In genomic region chr16:2814757-2815298, GRCh38 we compare ENCODE assay signal across 19 cellular contexts. TPM values are rescaled to one million over a fixed set of nuclear protein-coding genes. Genes with fewer than 3 reads are reported as not detected.
DNase-seq lines count a peak whose midpoint lies in the region; ATAC-seq and TF ChIP-seq lines count a peak whose summit lies in the region.
"Had no signal": no experiment of that assay in that cellular context is flagged by ENCODE, and none has a peak within 500 bp of the region (broad histone marks: within the 10 kb centered on the region; RNA-seq: fewer than 3 reads in every experiment).

No MANE protein-coding gene starts in this region.

- H3K9ac ChIP-seq in neural progenitor cell, result no peak overlapping the region

- no peaks in the 10 kb centered on the region for H3K27me3 ChIP-seq in neural progenitor cell
- peaks cover 19% of the 10 kb centered on the region for H3K27me3 ChIP-seq in upper lobe of right lung
- H3K27me3 ChIP-seq in WERI-Rb-1 (ENCODE audit: insufficient read depth, low read depth, severe bottlenecking), result no peaks in the 10 kb centered on the region

- TF ChIP-seq CTCF in chondrocyte (IDR thresholded peaks at IDR 0.05), result no peak
- no peak for TF ChIP-seq CTCF in neural progenitor cell (IDR thresholded peaks at IDR 0.05)
- no peak for TF ChIP-seq CTCF in upper lobe of right lung (IDR thresholded peaks at IDR 0.05)
- no peak for TF ChIP-seq CTCF in WERI-Rb-1 (IDR thresholded peaks at IDR 0.05; ENCODE audit: low read depth, low read length)

- intact Hi-C loops in upper lobe of right lung (cut with DNase I), result no loop called here

- peaks cover 33% of the 10 kb centered on the region for H3K27me3 Mint-ChIP-seq in chondrocyte (ENCODE audit: low read depth)
- peaks cover 12% of the 10 kb centered on the region for H3K27me3 Mint-ChIP-seq in neural progenitor cell (ENCODE audit: insufficient read depth, low read depth)

- H3K79me2 ChIP-seq in neural progenitor cell (ENCODE audit: low read depth), result no peaks in the 10 kb centered on the region

- H3K4me1 ChIP-seq in neural progenitor cell (no peaks in the 10 kb centered on the region), upper lobe of right lung (no peaks in the 10 kb centered on the region)

- H3K36me3 ChIP-seq in neural progenitor cell, result no peaks in the 10 kb centered on the region
- no peaks in the 10 kb centered on the region for H3K36me3 ChIP-seq in upper lobe of right lung
- no peaks in the 10 kb centered on the region for H3K36me3 ChIP-seq in WERI-Rb-1

- no peak for ATAC-seq in upper lobe of right lung
- no peak for ATAC-seq in HG02588 (IDR thresholded peaks at IDR 0.05; ENCODE audit: unreplicated experiment)
- ATAC-seq: K562 had no signal

- H3K9me3 ChIP-seq in neural progenitor cell (ENCODE audit: low read depth) (no peaks in the 10 kb centered on the region), upper lobe of right lung (no peaks in the 10 kb centered on the region), WERI-Rb-1 (ENCODE audit: severe bottlenecking) (no peaks in the 10 kb centered on the region)

- H3K4me2 ChIP-seq in neural progenitor cell, result no peak overlapping the region

- no peaks in the 10 kb centered on the region for H3F3A ChIP-seq in neural progenitor cell (ENCODE audit: low read depth)

- H3K4me3 ChIP-seq in neural progenitor cell, result no peak overlapping the region
- H3K4me3 ChIP-seq in upper lobe of right lung, result no peak overlapping the region
- H3K4me3 ChIP-seq in WERI-Rb-1 (ENCODE audit: low read depth, low read length), result no peak overlapping the region
- H3K4me3 ChIP-seq: K562 had no signal

- H3K36me3 Mint-ChIP-seq in chondrocyte (ENCODE audit: low read depth), result no peaks in the 10 kb centered on the region
- H3K36me3 Mint-ChIP-seq in neural progenitor cell, result no peaks in the 10 kb centered on the region
- H3K36me3 Mint-ChIP-seq: CD14-positive monocyte had no signal

- peak; percentile 51 for DNase-seq in NCI-H69 (lab: John Stamatoyannopoulos, UW)
- peak; percentile 79 for DNase-seq in chondrocyte (ENCODE audit: low spot score)
- DNase-seq in neural progenitor cell (ENCODE audit: low spot score), result no peak
- peak; percentile 48 for DNase-seq in upper lobe of right lung
- no peak for DNase-seq in Ammon's horn (ENCODE audit: low spot score)
- DNase-seq in WERI-Rb-1, result no peak
- DNase-seq: GF-D8, GOT3, NCI-H1092 treated with DMSO at 0.1 percent for 48 hours, NCI-H146, NCI-H2029 treated with DMSO at 0.1 percent for 48 hours, NCI-H510A, NCI-H774, OCI-M1 had no signal

- no peak overlapping the region for H3K27ac ChIP-seq in neural progenitor cell
- no peak overlapping the region for H3K27ac ChIP-seq in upper lobe of right lung
- H3K27ac ChIP-seq in WERI-Rb-1, result no peak overlapping the region

- no peak overlapping the region for H2AFZ ChIP-seq in neural progenitor cell (replicated peaks)

- H3K4me3 Mint-ChIP-seq in chondrocyte (ENCODE audit: unreplicated experiment) (no peak overlapping the region), neural progenitor cell (peak overlapping the region; percentile 57)
- H3K4me3 Mint-ChIP-seq: CD14-positive monocyte had no signal

- H3K9me3 Mint-ChIP-seq in chondrocyte (ENCODE audit: low read depth) (no peaks in the 10 kb centered on the region), neural progenitor cell (no peaks in the 10 kb centered on the region)

- H3K27ac Mint-ChIP-seq in chondrocyte (ENCODE audit: unreplicated experiment) (no peak overlapping the region), neural progenitor cell (peak overlapping the region; percentile 95)

- H4K20me1 ChIP-seq in neural progenitor cell (ENCODE audit: low read depth), result no peaks in the 10 kb centered on the region

- H3K4me1 Mint-ChIP-seq in chondrocyte (ENCODE audit: low read depth), result no peaks in the 10 kb centered on the region
- peaks cover 6% of the 10 kb centered on the region for H3K4me1 Mint-ChIP-seq in neural progenitor cell

RNA-seq across cellular contexts. Expression of gene PRSS21, which starts 2.2 kb away (rescaled TPM):
- not detected in 3 replicates for total RNA-seq in chondrocyte
- not detected in 2 replicates for total RNA-seq in neural progenitor cell (ENCODE audit: low replicate concordance)
- total RNA-seq in upper lobe of right lung, result 17.1 TPM
- total RNA-seq: Daoy, RPMI7951 had no signal

RNA-seq across cellular contexts. Expression of gene ZG16B, which starts 15.3 kb away (rescaled TPM):
- total RNA-seq in chondrocyte (2.1 to 2.6 TPM in 2 of 3 replicates, not detected in the other), neural progenitor cell (ENCODE audit: low replicate concordance) (not detected in 2 replicates), upper lobe of right lung (not detected)

RNA-seq across cellular contexts. Expression of gene PRSS41, which starts 16.6 kb away (rescaled TPM):
- not detected in 3 replicates for total RNA-seq in chondrocyte
- total RNA-seq in neural progenitor cell (ENCODE audit: low replicate concordance), result not detected in 2 replicates
- not detected for total RNA-seq in upper lobe of right lung
- total RNA-seq: Daoy, K562, RPMI7951 had no signal

RNA-seq across cellular contexts. Expression of gene PRSS33, which starts 27.5 kb away (rescaled TPM):
- total RNA-seq in chondrocyte (not detected in 3 replicates), neural progenitor cell (ENCODE audit: low replicate concordance) (0.40 and 0.73 TPM in 2 replicates), upper lobe of right lung (not detected)
- total RNA-seq: Daoy, K562, RPMI7951 had no signal

RNA-seq across cellular contexts. Expression of gene ELOB, which starts 37.7 kb away (rescaled TPM):
- 205 to 231 TPM (median 225 TPM) in 3 replicates for total RNA-seq in chondrocyte
- 210 and 402 TPM in 2 replicates for total RNA-seq in neural progenitor cell (ENCODE audit: low replicate concordance)
- total RNA-seq in upper lobe of right lung, result 179 TPM

Comparison
In these comparisons a context has a peak if more than half of its experiments do, and no peak if none do; other contexts are left out.
1. DNase-seq: peak in NCI-H69 (single experiment), chondrocyte (single experiment) and upper lobe of right lung (single experiment); none in neural progenitor cell (single experiment), Ammon's horn (single experiment) and WERI-Rb-1 (single experiment).
2. RNA of gene PRSS21, which starts 2.2 kb away (total RNA-seq): 17.1 TPM in upper lobe of right lung (single experiment); not detected in chondrocyte and not detected in neural progenitor cell; every median in the first group is over 10 times any median in the second.